28 cellular contexts compared by ENCODE assay signal in the genomic region with DNA sequence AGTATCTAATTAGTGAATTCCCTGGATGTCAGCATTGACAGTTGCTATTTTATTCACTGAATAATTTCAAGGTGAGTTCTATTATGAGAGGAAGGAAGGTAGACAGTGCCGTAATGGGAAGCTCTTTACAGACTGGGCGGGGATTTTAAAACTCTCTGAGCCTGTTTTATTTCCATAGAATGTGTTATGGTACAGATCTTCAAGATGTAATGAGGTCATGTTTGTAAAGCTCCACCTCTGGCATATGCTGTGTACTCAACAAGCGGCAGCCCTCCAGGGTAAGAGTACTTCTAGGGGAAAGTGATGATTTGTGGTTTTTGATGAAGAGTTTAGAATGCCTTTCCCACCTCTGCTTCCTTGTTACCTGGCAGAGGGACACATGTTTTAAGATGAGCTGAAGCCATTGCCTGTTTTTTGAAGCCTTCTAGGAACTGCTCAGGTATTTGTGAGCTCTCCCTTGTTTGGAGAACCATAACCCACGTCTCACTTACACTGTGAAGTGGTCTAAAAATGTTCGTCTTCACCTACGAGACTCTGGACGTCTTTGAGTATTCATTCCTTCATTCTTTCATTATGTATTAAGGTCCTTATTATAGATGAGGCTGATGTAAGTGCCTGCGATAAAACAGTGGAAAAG.
"Had no signal": no experiment of that assay in that cellular context is flagged by ENCODE, and none has a peak within 500 bp of the region (broad histone marks: within the 10 kb centered on the region; RNA-seq: fewer than 3 reads in every experiment).

No MANE protein-coding gene starts in this region.

- H3K27ac ChIP-seq: dorsolateral prefrontal cortex, hepatocyte, parathyroid adenoma, sigmoid colon, thoracic aorta had no signal

- DNase-seq: activated B cell treated with CpG ODN at 0.5 μM for 24 hours; activated CD4-positive, alpha-beta T cell treated with anti-CD3 and anti-CD28 coated beads for 36 hours; activated CD4-positive, alpha-beta T cell treated with anti-CD3 and anti-CD28 coated beads, Interleukin-2, amount 50 U/mL, for 4 hours; activated CD8-positive, alpha-beta memory T cell treated with anti-CD3 and anti-CD28 coated beads for 24 hours; activated CD8-positive, alpha-beta memory T cell treated with anti-CD3 and anti-CD28 coated beads, Interleukin-2, amount 50 U/mL, for 4 hours; activated T-cell treated with anti-CD3 and anti-CD28 coated beads, Interleukin-2, amount 50 U/mL, for 24 hours; dorsolateral prefrontal cortex; effector memory CD8-positive, alpha-beta T cell; glutamatergic neuron; immature natural killer cell; kidney glomerular epithelial cell; naive B cell; nucleus accumbens; sigmoid colon; stimulated activated CD4-positive, alpha-beta T cell treated with anti-CD3 and anti-CD28 coated beads, Interleukin-2, amount 100 ng/mL, for 48 hours; stimulated activated CD8-positive, alpha-beta memory T cell treated with anti-CD3 and anti-CD28 coated beads, Interleukin-4, amount 100 ng/mL, for 48 hours; stimulated activated naive B cell treated with anti-CD40 and anti-IgM and Interleukin-4, amounts not matched to agents 10 μg/mL and 1 μg/mL and 100 μg/mL, for 72 hours; T-helper 17 cell had no signal

- ATAC-seq: activated CD4-positive, alpha-beta T cell treated with anti-CD3 and anti-CD28 coated beads for 36 hours; activated T-helper 17 cell treated with anti-CD3 and anti-CD28 coated beads, Interleukin-2, amount 50 U/mL, for 72 hours; effector memory CD8-positive, alpha-beta T cell; esophagus mucosa; stimulated activated naive B cell treated with anti-CD40 and anti-IgM and Interleukin-4, amounts not matched to agents 10 μg/mL and 1 μg/mL and 100 μg/mL, for 72 hours; T-helper 17 cell had no signal

- H3K4me1 ChIP-seq: parathyroid adenoma, sigmoid colon had no signal

- H3K27ac Mint-ChIP-seq: activated B cell treated with CpG ODN at 0.5 μM for 24 hours; activated CD4-positive, alpha-beta T cell treated with anti-CD3 and anti-CD28 coated beads for 36 hours; activated naive CD8-positive, alpha-beta T cell; activated T-cell treated with anti-CD3 and anti-CD28 coated beads, Interleukin-2, amount 50 U/mL, for 24 hours; activated T-helper 17 cell treated with anti-CD3 and anti-CD28 coated beads, Interleukin-2, amount 50 U/mL, for 72 hours; effector memory CD8-positive, alpha-beta T cell; immature natural killer cell; memory B cell; stimulated activated naive B cell treated with anti-CD40 and anti-IgM and Interleukin-4, amounts not matched to agents 10 μg/mL and 1 μg/mL and 100 μg/mL, for 72 hours; T-helper 17 cell; type B pancreatic cell had no signal

- H3K4me3 ChIP-seq: dorsolateral prefrontal cortex, hepatocyte, sigmoid colon, smooth muscle cell, thoracic aorta had no signal

- H3K9me3 Mint-ChIP-seq: activated B cell treated with CpG ODN at 0.5 μM for 24 hours; activated T-cell treated with anti-CD3 and anti-CD28 coated beads, Interleukin-2, amount 50 U/mL, for 24 hours; activated T-helper 17 cell treated with anti-CD3 and anti-CD28 coated beads, Interleukin-2, amount 50 U/mL, for 72 hours; central memory CD8-positive, alpha-beta T cell; effector memory CD8-positive, alpha-beta T cell; immature natural killer cell; memory B cell; naive B cell; stimulated activated naive B cell treated with anti-CD40 and anti-IgM and Interleukin-4, amounts not matched to agents 10 μg/mL and 1 μg/mL and 100 μg/mL, for 72 hours; type B pancreatic cell had no signal

- H3K36me3 ChIP-seq: sigmoid colon, thoracic aorta had no signal

- H3K9me3 ChIP-seq: sigmoid colon, thoracic aorta had no signal

- H3K4me1 Mint-ChIP-seq: activated B cell treated with CpG ODN at 0.5 μM for 24 hours; activated CD4-positive, alpha-beta T cell treated with anti-CD3 and anti-CD28 coated beads for 36 hours; activated T-helper 17 cell treated with anti-CD3 and anti-CD28 coated beads, Interleukin-2, amount 50 U/mL, for 72 hours; memory B cell had no signal

- H3K27me3 ChIP-seq: dorsolateral prefrontal cortex, hepatocyte, sigmoid colon had no signal

- H3K27me3 Mint-ChIP-seq: activated B cell treated with CpG ODN at 0.5 μM for 24 hours; activated CD4-positive, alpha-beta T cell treated with anti-CD3 and anti-CD28 coated beads for 36 hours; activated naive CD8-positive, alpha-beta T cell; activated T-cell treated with anti-CD3 and anti-CD28 coated beads, Interleukin-2, amount 50 U/mL, for 24 hours; activated T-helper 17 cell treated with anti-CD3 and anti-CD28 coated beads, Interleukin-2, amount 50 U/mL, for 72 hours; central memory CD8-positive, alpha-beta T cell; effector memory CD8-positive, alpha-beta T cell; memory B cell; naive B cell; stimulated activated naive B cell treated with anti-CD40 and anti-IgM and Interleukin-4, amounts not matched to agents 10 μg/mL and 1 μg/mL and 100 μg/mL, for 72 hours; T-helper 17 cell; type B pancreatic cell had no signal

- H3K4me3 Mint-ChIP-seq: activated B cell treated with CpG ODN at 0.5 μM for 24 hours; activated CD4-positive, alpha-beta T cell treated with anti-CD3 and anti-CD28 coated beads for 36 hours; activated naive CD8-positive, alpha-beta T cell; activated T-cell treated with anti-CD3 and anti-CD28 coated beads, Interleukin-2, amount 50 U/mL, for 24 hours; activated T-helper 17 cell treated with anti-CD3 and anti-CD28 coated beads, Interleukin-2, amount 50 U/mL, for 72 hours; central memory CD8-positive, alpha-beta T cell; effector memory CD8-positive, alpha-beta T cell; immature natural killer cell; memory B cell; naive B cell; stimulated activated naive B cell treated with anti-CD40 and anti-IgM and Interleukin-4, amounts not matched to agents 10 μg/mL and 1 μg/mL and 100 μg/mL, for 72 hours; T-helper 17 cell; type B pancreatic cell had no signal
